9 cellular contexts compared by ENCODE assay signal in the genomic region with DNA sequence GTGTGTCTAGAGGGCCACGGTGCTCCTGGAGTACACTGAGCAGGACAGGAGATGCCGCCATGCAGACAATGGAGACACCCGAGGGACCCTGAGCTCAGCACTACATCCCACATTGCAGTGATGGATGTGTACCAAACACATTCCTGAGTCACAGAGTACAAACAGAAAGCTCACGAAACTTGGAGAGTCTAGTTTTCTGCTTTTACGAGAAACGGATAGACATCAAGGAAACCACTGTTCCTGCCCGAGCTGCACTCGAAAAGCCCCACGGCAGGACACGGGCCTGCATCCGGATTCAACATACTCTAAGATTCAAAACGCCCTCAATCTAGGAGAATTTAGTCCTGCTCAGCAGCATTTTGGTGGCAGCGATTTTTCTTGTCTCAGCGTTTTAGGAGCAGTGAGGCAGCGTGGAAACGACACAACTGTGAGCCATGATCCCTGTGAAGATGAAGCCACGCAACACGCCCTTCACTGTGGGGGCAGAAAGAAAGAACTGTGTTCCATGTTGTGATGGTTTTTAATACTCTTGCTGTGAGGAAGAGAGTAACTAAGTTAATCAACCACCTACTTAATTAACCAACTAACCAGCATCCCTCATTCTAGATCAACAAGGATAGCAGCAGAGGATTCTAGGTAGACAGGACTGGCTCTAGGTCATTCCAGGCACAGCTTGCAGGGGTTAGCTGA. TPM values are rescaled to one million over a fixed set of nuclear protein-coding genes. Genes with fewer than 3 reads are reported as not detected.
A peak's percentile ranks its signal among the peaks of the same experiment; 100 is the strongest.
DNase-seq lines count a peak whose midpoint lies in the region; FAIRE-seq and TF ChIP-seq lines count a peak whose summit lies in the region.
"Had no signal": no experiment of that assay in that cellular context is flagged by ENCODE, and none has a peak within 500 bp of the region (broad histone marks: within the 10 kb centered on the region; RNA-seq: fewer than 3 reads in every experiment).

No MANE protein-coding gene starts in this region.

- peaks cover 80% of the 10 kb centered on the region for H3F3A ChIP-seq in PC-9 (ENCODE audit: insufficient read depth, low read depth)

- peak overlapping the region; percentile 67 for H2BK5ac ChIP-seq in trophoblast cell (ENCODE audit: low read depth, low read length, poor library complexity)

- H2AFZ ChIP-seq in PC-9: no peak overlapping the region
- H2AFZ ChIP-seq in endothelial cell of umbilical vein (ENCODE audit: low read depth, low read length): peak overlapping the region; percentile 11
- no peak overlapping the region for H2AFZ ChIP-seq in trophoblast cell (ENCODE audit: insufficient read depth, low read length, poor library complexity)

- BruUV-seq in PC-9 (replicated peaks; lab: Mats Ljungman, UMichigan) (no TSS peak), endothelial cell of umbilical vein (replicated peaks; lab: Mats Ljungman, UMichigan) (no TSS peak)

- H3K79me2 ChIP-seq in PC-9 (ENCODE audit: low read depth) (peaks cover 85% of the 10 kb centered on the region), endothelial cell of umbilical vein (ENCODE audit: control insufficient read depth, insufficient read depth, low read length) (no peaks in the 10 kb centered on the region), trophoblast cell (ENCODE audit: control insufficient read depth, insufficient read depth, low read length, poor library complexity) (peaks cover 34% of the 10 kb centered on the region)

- WGBS in trophoblast cell (ENCODE audit: extremely low coverage, insufficient coverage, insufficient read length): no CpG with 5 or more reads among the region's 18 CpGs

- H3K9me3 ChIP-seq in PC-9 (ENCODE audit: insufficient read depth, low read depth): no peaks in the 10 kb centered on the region
- no peaks in the 10 kb centered on the region for H3K9me3 ChIP-seq in endothelial cell of umbilical vein (replicated peaks; ENCODE audit: control insufficient read depth, insufficient read depth, low read length)
- H3K9me3 ChIP-seq in trophoblast cell (ENCODE audit: insufficient read depth, low read depth, low read length): no peaks in the 10 kb centered on the region

- CTCF ChIA-PET in PC-9 (lab: Charles Lee): no interaction called here
- CTCF ChIA-PET in endothelial cell of umbilical vein (lab: Charles Lee): interaction anchor here (0.9 to 1.4 kb wide), 4 partner anchors 26 to 313 kb away, joined by 3 to 7 read pairs (median 4); no protein-coding TSS in a partner anchor

- no peak overlapping the region for H3K23ac ChIP-seq in trophoblast cell (ENCODE audit: low read length)

- DNase-seq in AG20443 (ENCODE audit: low spot score): peak; percentile 61
- DNase-seq in PC-9: peak in 1 of 2 experiments; percentile 68
- DNase-seq in endothelial cell of umbilical vein (ENCODE audit: low read depth, low spot score): peak; percentile 45
- no peak for DNase-seq in trophoblast cell
- no peak for DNase-seq in DMS 273 (lab: John Stamatoyannopoulos, UW; ENCODE audit: unreplicated experiment)
- no peak for DNase-seq in T-helper 9 cell
- DNase-seq in cerebellar cortex (ENCODE audit: low spot score): no peak
- no peak for DNase-seq in NCI-H2029 (lab: John Stamatoyannopoulos, UW)
- DNase-seq: stimulated activated CD4-positive, alpha-beta T cell treated with anti-CD3 and anti-CD28 coated beads, Interleukin-2, amount 100 ng/mL, for 24 hours had no signal

- H3K27me3 ChIP-seq in PC-9 (ENCODE audit: insufficient read depth, low read depth) (no peaks in the 10 kb centered on the region), endothelial cell of umbilical vein (ENCODE audit: control insufficient read depth in 2 of 2, insufficient read depth in 2 of 2, low read length in 2 of 2) (peaks cover 5 to 6% of the 10 kb centered on the region in 2 experiments), trophoblast cell (ENCODE audit: insufficient read depth, low read length) (no peaks in the 10 kb centered on the region)

- peak overlapping the region; percentile 32 for H3K14ac ChIP-seq in trophoblast cell (ENCODE audit: low read length)

- H3K4me3 ChIP-seq in PC-9 (peak overlapping the region; percentile 65), endothelial cell of umbilical vein (replicated peaks in 1 of 3; ENCODE audit: insufficient read depth in 1 of 3, low read depth in 1 of 3, low read length in 3 of 3) (no peak overlapping the region), trophoblast cell (ENCODE audit: low read depth, low read length) (no peak overlapping the region)

- peak overlapping the region; percentile 27 for H2AK5ac ChIP-seq in trophoblast cell (ENCODE audit: low read length)

- peak overlapping the region; percentile 87 for H3K27ac ChIP-seq in PC-9
- H3K27ac ChIP-seq in endothelial cell of umbilical vein (ENCODE audit: insufficient read depth, low read depth, low read length): no peak overlapping the region
- H3K27ac ChIP-seq in trophoblast cell (ENCODE audit: low read depth, low read length): peak overlapping the region; percentile 97

- H3K9ac ChIP-seq in endothelial cell of umbilical vein (replicated peaks; ENCODE audit: extremely low read depth, insufficient read depth, low read length): peak overlapping the region; percentile 40
- no peak overlapping the region for H3K9ac ChIP-seq in trophoblast cell (ENCODE audit: low read length)

- peak overlapping the region; percentile 80 for H3K4ac ChIP-seq in trophoblast cell (ENCODE audit: low read depth, low read length)

- intact Hi-C loops in PC-9 (cut with micrococcal nuclease; ENCODE audit: unreplicated experiment): loop anchor here (5.0 to 10.0 kb wide), 2 partner anchors 134 to 509 kb away; a partner anchor contains a TSS
- intact Hi-C loops in endothelial cell of umbilical vein (cut with micrococcal nuclease): no loop called here

- peak overlapping the region; percentile 42 for H2BK12ac ChIP-seq in trophoblast cell (ENCODE audit: low read length)

- peak overlapping the region; percentile 88 for H4K91ac ChIP-seq in trophoblast cell (ENCODE audit: low read depth, low read length)

- H3K4me1 ChIP-seq in PC-9 (replicated peaks; ENCODE audit: insufficient read depth): peaks cover 78% of the 10 kb centered on the region
- H3K4me1 ChIP-seq in endothelial cell of umbilical vein (ENCODE audit: control insufficient read depth, extremely low read depth, insufficient read depth, low read length): peaks cover 24% of the 10 kb centered on the region
- H3K4me1 ChIP-seq in trophoblast cell (ENCODE audit: control insufficient read depth in 1 of 2, insufficient read depth in 2 of 2, low read length in 2 of 2): peaks cover 48 to 53% of the 10 kb centered on the region in 2 experiments

- no peak for TF ChIP-seq POLR2A in endothelial cell of umbilical vein (IDR thresholded peaks at IDR 0.05; ENCODE audit: low read depth, low read length)

- H3K9me2 ChIP-seq in PC-9 (ENCODE audit: insufficient read depth): no peaks in the 10 kb centered on the region

- H3K79me1 ChIP-seq in trophoblast cell (ENCODE audit: low read length): peaks cover 70% of the 10 kb centered on the region

- H4K20me1 ChIP-seq in PC-9 (ENCODE audit: insufficient read depth) (no peaks in the 10 kb centered on the region), endothelial cell of umbilical vein (replicated peaks; ENCODE audit: control insufficient read depth, extremely low read depth, insufficient read depth, low read length) (no peaks in the 10 kb centered on the region)

- dilution Hi-C loops in endothelial cell of umbilical vein (cut with MboI; ENCODE audit: extremely low pct_ligation_motif_present, low sequenced_read_pairs): no loop called here

- peaks cover 22% of the 10 kb centered on the region for H3K36me3 ChIP-seq in PC-9 (ENCODE audit: low read depth)
- no peaks in the 10 kb centered on the region for H3K36me3 ChIP-seq in endothelial cell of umbilical vein (ENCODE audit: control insufficient read depth in 2 of 2, extremely low read depth in 1 of 2, insufficient read depth in 2 of 2, low read length in 2 of 2)
- H3K36me3 ChIP-seq in trophoblast cell (ENCODE audit: control insufficient read depth in 1 of 2, insufficient read depth in 2 of 2, low read length in 2 of 2): peaks cover 11 to 12% of the 10 kb centered on the region in 2 experiments

- no peak for FAIRE-seq in endothelial cell of umbilical vein (lab: Jason Lieb, UNC)

- no peak overlapping the region for H4K12ac ChIP-seq in trophoblast cell (ENCODE audit: low read depth, low read length)

- TF ChIP-seq CTCF in PC-9 (conservative IDR thresholded peaks at IDR 0.05) (no peak), endothelial cell of umbilical vein (IDR thresholded peaks at IDR 0.05; ENCODE audit: extremely low read depth in 1 of 2, insufficient read depth in 1 of 2, low read depth in 1 of 2, low read length in 2 of 2) (no peak)

- no peaks in the 10 kb centered on the region for H3K9me1 ChIP-seq in endothelial cell of umbilical vein (replicated peaks; ENCODE audit: control insufficient read depth, extremely low read depth, insufficient read depth, low read length)

- H3K18ac ChIP-seq in trophoblast cell (ENCODE audit: low read length): peak overlapping the region; percentile 76

- H2BK120ac ChIP-seq in trophoblast cell (ENCODE audit: insufficient read depth, low read length, poor library complexity): peak overlapping the region; percentile 77

- peak overlapping the region; percentile 86 for H3K4me2 ChIP-seq in PC-9
- H3K4me2 ChIP-seq in endothelial cell of umbilical vein (ENCODE audit: insufficient read depth, low read length): peak overlapping the region; percentile 38
- peak overlapping the region; percentile 85 for H3K4me2 ChIP-seq in trophoblast cell (ENCODE audit: low read length)

- POLR2A ChIA-PET in PC-9 (lab: Charles Lee; ENCODE audit: unreplicated experiment): interaction anchor here (0.6 kb wide), 1 partner anchor 33 kb away, joined by 3 read pairs; no protein-coding TSS in a partner anchor
- POLR2A ChIA-PET in endothelial cell of umbilical vein (lab: Charles Lee): no interaction called here

- peak overlapping the region; percentile 44 for H4K8ac ChIP-seq in trophoblast cell (ENCODE audit: low read depth, low read length)

TF ChIP-seq in endothelial cell of umbilical vein, 7 proteins besides CTCF, POLR2A, EP300 and RAD21 (continues in another document):
- TF ChIP-seq EZH2 (IDR thresholded peaks at IDR 0.05; ENCODE audit: borderline replicate concordance, low read depth, low read length, severe bottlenecking): no peak
- no peak for TF ChIP-seq FOS (IDR thresholded peaks at IDR 0.05; ENCODE audit: borderline replicate concordance, insufficient read depth, low read length)
- no peak for TF ChIP-seq JUN (IDR thresholded peaks at IDR 0.05; ENCODE audit: borderline replicate concordance, insufficient read depth, insufficient read length, low read depth)

RNA-seq across cellular contexts. Expression of a gene that starts 3.2 kb away (rescaled TPM):
- total RNA-seq in PC-9 (2021) (111 and 143 TPM in 2 replicates), endothelial cell of umbilical vein (45.1 and 59.8 TPM in 2 replicates)
- polyA plus RNA-seq in endothelial cell of umbilical vein: 10.4 and 11.3 TPM in 2 replicates
- polyA plus RNA-seq in endothelial cell of umbilical vein (2011; cell fraction: cytosol; rRNA removed): 11.4 and 11.8 TPM in 2 replicates
- 19.4 and 26.6 TPM in 2 replicates for polyA plus RNA-seq in endothelial cell of umbilical vein (2011; cell fraction: nucleus; rRNA removed)
- polyA plus RNA-seq in endothelial cell of umbilical vein (2012): 17.2 and 32.2 TPM in 2 replicates
- 40.9 and 45.5 TPM in 2 replicates for polyA minus RNA-seq in endothelial cell of umbilical vein
- polyA minus RNA-seq in endothelial cell of umbilical vein (2011; cell fraction: cytosol; rRNA and poly(A)+ RNA removed): 8.7 TPM
- polyA minus RNA-seq in endothelial cell of umbilical vein (2011; cell fraction: nucleus; rRNA and poly(A)+ RNA removed): 26.9 and 29.9 TPM in 2 replicates
- 85.9 and 86.5 TPM in 2 replicates for polyA plus RNA-seq in trophoblast cell (2013)

Comparison
In these comparisons a context has a peak if more than half of its experiments do, and no peak if none do; other contexts are left out.
1. DNase-seq: peak in AG20443 (single experiment) and endothelial cell of umbilical vein (single experiment); none in trophoblast cell (0 of 2), DMS 273 (single experiment), T-helper 9 cell (single experiment), cerebellar cortex (single experiment) and NCI-H2029 (single experiment).
2. Peak in every context shown above with its lines, with median percentiles within 50 percentile points of each other: H3K4me2 ChIP-seq.